2 cellular contexts compared by ENCODE assay signal in genomic region chr3:14601692-14602005, GRCh38.
TF ChIP-seq lines count a peak whose summit lies in the region.

No MANE protein-coding gene starts in this region.

TF ChIP-seq in HepG2, 621 proteins besides CTCF, POLR2A, EP300 and RAD21:
- 0 out of 2 replicates have a peak, but pooled peaks have one; percentile 44 for TF ChIP-seq ZNF160 (CRISPR knock-in tag; IDR thresholded peaks at IDR 0.05)
- TF ChIP-seq ZNF615 (CRISPR knock-in tag; IDR thresholded peaks at IDR 0.05; ENCODE audit: borderline replicate concordance): no peak
TF ChIP-seq in HepG2: peak in this region for 1.

TF ChIP-seq in H1, 55 proteins besides CTCF, POLR2A, EP300 and RAD21:
- no peak for TF ChIP-seq SAP30 (IDR thresholded peaks at IDR 0.05; ENCODE audit: insufficient read depth, insufficient replicate concordance, low read length)
- no peak for TF ChIP-seq BCL11A (IDR thresholded peaks at IDR 0.05; ENCODE audit: low read depth in 2 of 2, low read length in 2 of 2)
- TF ChIP-seq SP1 (IDR thresholded peaks at IDR 0.05; ENCODE audit: low read depth, low read length): no peak
- TF ChIP-seq FOSL1 (IDR thresholded peaks at IDR 0.05; ENCODE audit: insufficient read depth, low read depth, low read length): no peak
- TF ChIP-seq CEBPB (IDR thresholded peaks at IDR 0.05; ENCODE audit: low read depth, low read length): no peak
- no peak for TF ChIP-seq SUZ12 (IDR thresholded peaks at IDR 0.05; ENCODE audit: low read length)
- no peak for TF ChIP-seq KDM1A (IDR thresholded peaks at IDR 0.05; ENCODE audit: borderline replicate concordance, low read length)
- TF ChIP-seq USF2 (IDR thresholded peaks at IDR 0.05; ENCODE audit: low read length): no peak
- no peak for TF ChIP-seq GTF2F1 (IDR thresholded peaks at IDR 0.05; ENCODE audit: borderline replicate concordance, low read depth, low read length)
- TF ChIP-seq NANOG (IDR thresholded peaks at IDR 0.05; ENCODE audit: insufficient read depth, low read depth, low read length, poor library complexity, severe bottlenecking): no peak
- no peak for TF ChIP-seq POU5F1 (IDR thresholded peaks at IDR 0.05; ENCODE audit: low read depth, low read length)
- TF ChIP-seq HDAC6 (IDR thresholded peaks at IDR 0.05; ENCODE audit: low read depth, low read length): no peak
- no peak for TF ChIP-seq SIRT6 (IDR thresholded peaks at IDR 0.05; ENCODE audit: low read length)
- no peak for TF ChIP-seq SRF (IDR thresholded peaks at IDR 0.05; ENCODE audit: low read depth, low read length)
